ENCODE assay signal across 8 cellular contexts in the genomic region with DNA sequence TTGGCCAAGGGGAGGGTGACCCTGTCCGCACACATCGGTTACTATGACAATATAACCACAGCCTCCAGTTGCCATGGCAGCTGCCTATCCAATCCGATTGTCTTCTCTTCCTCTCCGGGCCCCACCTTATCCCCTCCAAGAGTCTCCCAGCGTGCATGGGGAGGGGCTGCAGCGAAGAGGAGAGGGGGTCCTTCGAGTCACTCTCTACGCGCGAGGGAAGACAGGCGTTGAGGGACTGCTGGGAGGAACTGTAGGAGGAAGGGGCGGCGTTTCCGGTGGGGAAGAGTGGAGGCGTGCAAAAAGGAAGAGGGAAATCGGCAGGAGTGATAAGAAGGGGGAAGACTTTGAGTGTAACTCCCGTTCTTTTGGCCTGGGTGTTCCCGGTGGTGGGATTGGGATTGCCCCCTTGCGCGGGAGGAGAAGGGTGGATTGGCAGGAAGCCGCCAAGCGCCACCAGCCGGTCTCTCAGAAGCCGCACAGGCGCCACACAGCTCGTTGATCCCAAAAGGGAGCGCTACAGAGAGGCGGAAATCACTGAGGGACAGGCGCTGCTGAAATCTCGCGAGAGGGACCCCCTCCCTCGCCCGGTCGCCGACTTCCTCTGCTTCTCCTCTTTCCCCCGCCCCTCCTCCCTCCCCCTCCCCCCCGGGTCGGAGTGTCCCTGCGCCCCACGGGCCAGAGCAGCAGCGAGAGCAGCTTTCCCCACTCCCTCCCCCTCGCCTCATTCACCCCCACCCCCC. TPM values are rescaled to one million over a fixed set of nuclear protein-coding genes. Genes with fewer than 3 reads are reported as not detected.
DNase-seq lines count a peak whose midpoint lies in the region; ATAC-seq and TF ChIP-seq lines count a peak whose summit lies in the region.

No MANE protein-coding gene starts in this region.

- no peak for TF ChIP-seq CTCF in epithelial cell of proximal tubule (conservative IDR thresholded peaks at IDR 0.05; ENCODE audit: low read depth, low read length)

- peak; percentile 97 for DNase-seq in DMS 273 treated with DMSO at 0.1 percent for 48 hours (lab: John Stamatoyannopoulos, UW)
- peak; percentile 89 for DNase-seq in OCI-M2 (lab: John Stamatoyannopoulos, UW; ENCODE audit: unreplicated experiment)
- DNase-seq in activated T-cell treated with anti-CD3 and anti-CD28 coated beads, Interleukin-2, amount 50 U/mL, for 1 hour, result peak; percentile 95
- DNase-seq in epithelial cell of proximal tubule (ENCODE audit: low read depth), result peak; percentile 89
- DNase-seq in mucosa of gallbladder (ENCODE audit: low spot score), result peak; percentile 98
- peak; percentile 99 for DNase-seq in stimulated activated CD8-positive, alpha-beta memory T cell treated with anti-CD3 and anti-CD28 coated beads, Interleukin-4, amount 100 ng/mL, for 24 hours (ENCODE audit: low read depth)

- peak overlapping the region; percentile 88 for H3K4me3 ChIP-seq in epithelial cell of proximal tubule (ENCODE audit: low read depth, low read length)

- no peak; the same call in 1 of the 2 replicates for TF ChIP-seq RAD21 in Ishikawa (IDR thresholded peaks at IDR 0.05; ENCODE audit: low read depth)

- peak; percentile 42 for ATAC-seq in GM21576 (IDR thresholded peaks at IDR 0.05; ENCODE audit: unreplicated experiment)

- peak; percentile 33; the same call in 1 of the 2 replicates for TF ChIP-seq EP300 in Ishikawa (IDR thresholded peaks at IDR 0.05; ENCODE audit: borderline replicate concordance)

TF ChIP-seq in Ishikawa, 13 proteins besides CTCF, POLR2A, EP300 and RAD21:
- TF ChIP-seq TEAD4 (IDR thresholded peaks at IDR 0.05) (no peak; the same call in 1 of the 2 replicates), TCF12 (IDR thresholded peaks at IDR 0.05; ENCODE audit: low read depth) (peak; percentile 58), TAF1 (IDR thresholded peaks at IDR 0.05; ENCODE audit: low read depth) (peak; percentile 37; the same call in 1 of the 2 replicates), YY1 (IDR thresholded peaks at IDR 0.05; ENCODE audit: low read depth) (peak; percentile 75), REST (IDR thresholded peaks at IDR 0.05; ENCODE audit: low read depth) (no peak), NFIC (IDR thresholded peaks at IDR 0.05) (peak; percentile 32; the same call in 1 of the 2 replicates), ZBTB7A (IDR thresholded peaks at IDR 0.05; ENCODE audit: low read depth) (peak; percentile 78), EGR1 (IDR thresholded peaks at IDR 0.05) (peak; percentile 54; the same call in 1 of the 2 replicates), CEBPB (IDR thresholded peaks at IDR 0.05) (no peak), MAX (IDR thresholded peaks at IDR 0.05) (peak; percentile 78), CREB1 (IDR thresholded peaks at IDR 0.05; ENCODE audit: low read depth) (no peak)
- TF ChIP-seq, protein P1, sequence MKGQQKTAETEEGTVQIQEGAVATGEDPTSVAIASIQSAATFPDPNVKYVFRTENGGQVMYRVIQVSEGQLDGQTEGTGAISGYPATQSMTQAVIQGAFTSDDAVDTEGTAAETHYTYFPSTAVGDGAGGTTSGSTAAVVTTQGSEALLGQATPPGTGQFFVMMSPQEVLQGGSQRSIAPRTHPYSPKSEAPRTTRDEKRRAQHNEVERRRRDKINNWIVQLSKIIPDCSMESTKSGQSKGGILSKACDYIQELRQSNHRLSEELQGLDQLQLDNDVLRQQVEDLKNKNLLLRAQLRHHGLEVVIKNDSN (IDR thresholded peaks at IDR 0.05), result peak; percentile 63

RNA-seq across cellular contexts. Expression of gene SMG7, which starts 0.4 kb away (rescaled TPM):
- total RNA-seq in epithelial cell of proximal tubule (7.0 and 8.5 TPM in 2 replicates), mucosa of gallbladder (70.0 TPM)

RNA-seq across cellular contexts. Expression of gene NMNAT2, which starts 53.7 kb away (rescaled TPM):
- total RNA-seq in epithelial cell of proximal tubule, result 0.52 and 0.65 TPM in 2 replicates
- total RNA-seq in mucosa of gallbladder, result 16.9 TPM

Comparison
In these comparisons a context has a peak if more than half of its experiments do, and no peak if none do; other contexts are left out.
1. Peak in every context shown above with its lines: DNase-seq, ATAC-seq and H3K4me3 ChIP-seq.
2. RNA of gene NMNAT2, which starts 53.7 kb away (total RNA-seq): 16.9 TPM in mucosa of gallbladder (single experiment); 0.52 to 0.65 TPM in epithelial cell of proximal tubule; every median in the first group is over 10 times any median in the second.